Comparison of ENCODE assay signal across 1 cellular context in the genomic region with DNA sequence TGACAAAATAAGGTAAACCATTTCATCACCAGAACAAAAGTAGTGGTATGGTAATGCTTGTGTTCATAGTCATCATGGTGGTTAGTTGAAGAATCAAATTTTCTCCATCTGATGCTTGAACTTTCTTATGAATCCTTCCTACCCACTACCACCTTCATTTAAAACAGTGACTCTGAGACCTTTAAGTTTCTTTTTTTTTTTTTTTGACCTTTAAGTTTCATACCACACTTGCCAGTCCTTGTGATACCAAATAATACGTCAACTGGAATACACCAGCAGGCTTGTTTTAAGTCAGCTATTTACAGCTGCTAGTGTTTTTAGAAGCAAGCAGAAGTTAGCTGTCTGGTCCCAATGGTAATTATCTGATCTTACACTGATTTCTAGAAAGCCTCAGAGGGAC.
TF ChIP-seq lines count a peak whose summit lies in the region.

No MANE protein-coding gene starts in this region.

TF ChIP-seq in GM12878, 131 proteins besides CTCF, POLR2A, EP300 and RAD21 (continued from another document and continues in another):
- TF ChIP-seq ESRRA (IDR thresholded peaks at IDR 0.05; ENCODE audit: low read length) (no peak), GATAD2B (conservative IDR thresholded peaks at IDR 0.05; ENCODE audit: low read depth) (no peak), ZSCAN29 (IDR thresholded peaks at IDR 0.05) (no peak), MYC (IDR thresholded peaks at IDR 0.05; ENCODE audit: insufficient read depth, insufficient read length, insufficient replicate concordance, low read length, severe bottlenecking) (no peak), DPF2 (IDR thresholded peaks at IDR 0.05) (peak; percentile 17; the same call in 1 of the 2 replicates), ZNF217 (IDR thresholded peaks at IDR 0.05) (no peak), ZNF592 (IDR thresholded peaks at IDR 0.05) (no peak), RB1 (IDR thresholded peaks at IDR 0.05; ENCODE audit: borderline replicate concordance) (no peak), ASH2L (IDR thresholded peaks at IDR 0.05; ENCODE audit: borderline replicate concordance, low read depth) (no peak), EGR1 (IDR thresholded peaks at IDR 0.05; ENCODE audit: borderline replicate concordance in 1 of 2, low read depth in 2 of 2, low read length in 2 of 2) (no peak), STAT1 (conservative IDR thresholded peaks at IDR 0.05) (no peak), IKZF1 (conservative IDR thresholded peaks at IDR 0.05) (no peak), FOXK2 (IDR thresholded peaks at IDR 0.05) (no peak), MXI1 (IDR thresholded peaks at IDR 0.05; ENCODE audit: low read depth, low read length) (no peak), PAX8 (IDR thresholded peaks at IDR 0.05) (no peak), RELB (IDR thresholded peaks at IDR 0.05; ENCODE audit: low read depth) (no peak), HDAC6 (IDR thresholded peaks at IDR 0.05; ENCODE audit: unreplicated experiment) (no peak), BHLHE40 (IDR thresholded peaks at IDR 0.05; ENCODE audit: borderline replicate concordance in 1 of 2, low read depth in 2 of 2, low read length in 1 of 2) (no peak), KAT2A (conservative IDR thresholded peaks at IDR 0.05; ENCODE audit: control insufficient read depth, low read depth, low read length) (no peak), FOXM1 (IDR thresholded peaks at IDR 0.05; ENCODE audit: low read depth, low read length) (peak; percentile 36; the same call in 1 of the 2 replicates), PKNOX1 (IDR thresholded peaks at IDR 0.05) (peak; percentile 31), ETV6 (conservative IDR thresholded peaks at IDR 0.05 in 1 of 2, IDR thresholded peaks at IDR 0.05 in 1 of 2; ENCODE audit: borderline replicate concordance in 1 of 2, low read depth in 1 of 2) (peak in 1 of 2 experiments; percentile 28; a peak in 1 of 4 replicates), CUX1 (IDR thresholded peaks at IDR 0.05; ENCODE audit: insufficient replicate concordance, low read depth, low read length) (no peak), TCF3 (IDR thresholded peaks at IDR 0.05; ENCODE audit: borderline replicate concordance, insufficient read depth, low read depth, low read length) (peak; percentile 76; the same call in 1 of the 2 replicates), SREBF1 (IDR thresholded peaks at IDR 0.05; ENCODE audit: low read length) (no peak), SMAD1 (IDR thresholded peaks at IDR 0.05; ENCODE audit: low read depth, partially characterized antibody) (no peak), JUND (IDR thresholded peaks at IDR 0.05; ENCODE audit: low read depth, low read length) (no peak), BRCA1 (IDR thresholded peaks at IDR 0.05; ENCODE audit: low read depth, low read length) (no peak), EED (IDR thresholded peaks at IDR 0.05; ENCODE audit: low read depth) (no peak), TCF7 (IDR thresholded peaks at IDR 0.05; ENCODE audit: borderline replicate concordance) (no peak), PML (IDR thresholded peaks at IDR 0.05; ENCODE audit: low read length) (no peak), ZBTB4 (CRISPR knock-in tag; IDR thresholded peaks at IDR 0.05) (no peak)
- TF ChIP-seq, protein P1, sequence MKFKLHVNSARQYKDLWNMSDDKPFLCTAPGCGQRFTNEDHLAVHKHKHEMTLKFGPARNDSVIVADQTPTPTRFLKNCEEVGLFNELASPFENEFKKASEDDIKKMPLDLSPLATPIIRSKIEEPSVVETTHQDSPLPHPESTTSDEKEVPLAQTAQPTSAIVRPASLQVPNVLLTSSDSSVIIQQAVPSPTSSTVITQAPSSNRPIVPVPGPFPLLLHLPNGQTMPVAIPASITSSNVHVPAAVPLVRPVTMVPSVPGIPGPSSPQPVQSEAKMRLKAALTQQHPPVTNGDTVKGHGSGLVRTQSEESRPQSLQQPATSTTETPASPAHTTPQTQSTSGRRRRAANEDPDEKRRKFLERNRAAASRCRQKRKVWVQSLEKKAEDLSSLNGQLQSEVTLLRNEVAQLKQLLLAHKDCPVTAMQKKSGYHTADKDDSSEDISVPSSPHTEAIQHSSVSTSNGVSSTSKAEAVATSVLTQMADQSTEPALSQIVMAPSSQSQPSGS (IDR thresholded peaks at IDR 0.05; ENCODE audit: low read length) = peak; percentile 51; the same call in 1 of the 2 replicates
- TF ChIP-seq, protein P2, sequence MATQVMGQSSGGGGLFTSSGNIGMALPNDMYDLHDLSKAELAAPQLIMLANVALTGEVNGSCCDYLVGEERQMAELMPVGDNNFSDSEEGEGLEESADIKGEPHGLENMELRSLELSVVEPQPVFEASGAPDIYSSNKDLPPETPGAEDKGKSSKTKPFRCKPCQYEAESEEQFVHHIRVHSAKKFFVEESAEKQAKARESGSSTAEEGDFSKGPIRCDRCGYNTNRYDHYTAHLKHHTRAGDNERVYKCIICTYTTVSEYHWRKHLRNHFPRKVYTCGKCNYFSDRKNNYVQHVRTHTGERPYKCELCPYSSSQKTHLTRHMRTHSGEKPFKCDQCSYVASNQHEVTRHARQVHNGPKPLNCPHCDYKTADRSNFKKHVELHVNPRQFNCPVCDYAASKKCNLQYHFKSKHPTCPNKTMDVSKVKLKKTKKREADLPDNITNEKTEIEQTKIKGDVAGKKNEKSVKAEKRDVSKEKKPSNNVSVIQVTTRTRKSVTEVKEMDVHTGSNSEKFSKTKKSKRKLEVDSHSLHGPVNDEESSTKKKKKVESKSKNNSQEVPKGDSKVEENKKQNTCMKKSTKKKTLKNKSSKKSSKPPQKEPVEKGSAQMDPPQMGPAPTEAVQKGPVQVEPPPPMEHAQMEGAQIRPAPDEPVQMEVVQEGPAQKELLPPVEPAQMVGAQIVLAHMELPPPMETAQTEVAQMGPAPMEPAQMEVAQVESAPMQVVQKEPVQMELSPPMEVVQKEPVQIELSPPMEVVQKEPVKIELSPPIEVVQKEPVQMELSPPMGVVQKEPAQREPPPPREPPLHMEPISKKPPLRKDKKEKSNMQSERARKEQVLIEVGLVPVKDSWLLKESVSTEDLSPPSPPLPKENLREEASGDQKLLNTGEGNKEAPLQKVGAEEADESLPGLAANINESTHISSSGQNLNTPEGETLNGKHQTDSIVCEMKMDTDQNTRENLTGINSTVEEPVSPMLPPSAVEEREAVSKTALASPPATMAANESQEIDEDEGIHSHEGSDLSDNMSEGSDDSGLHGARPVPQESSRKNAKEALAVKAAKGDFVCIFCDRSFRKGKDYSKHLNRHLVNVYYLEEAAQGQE (IDR thresholded peaks at IDR 0.05; ENCODE audit: low read depth, low read length) = no peak
- TF ChIP-seq, protein P3, sequence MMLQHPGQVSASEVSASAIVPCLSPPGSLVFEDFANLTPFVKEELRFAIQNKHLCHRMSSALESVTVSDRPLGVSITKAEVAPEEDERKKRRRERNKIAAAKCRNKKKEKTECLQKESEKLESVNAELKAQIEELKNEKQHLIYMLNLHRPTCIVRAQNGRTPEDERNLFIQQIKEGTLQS (IDR thresholded peaks at IDR 0.05; ENCODE audit: borderline replicate concordance, extremely low read depth, low read depth, low read length) = no peak
- TF ChIP-seq, protein P4, sequence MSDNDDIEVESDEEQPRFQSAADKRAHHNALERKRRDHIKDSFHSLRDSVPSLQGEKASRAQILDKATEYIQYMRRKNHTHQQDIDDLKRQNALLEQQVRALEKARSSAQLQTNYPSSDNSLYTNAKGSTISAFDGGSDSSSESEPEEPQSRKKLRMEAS (IDR thresholded peaks at IDR 0.05; ENCODE audit: low read depth, low read length) = no peak
